Comparison of ENCODE assay signal across 8 cellular contexts in the genomic region with DNA sequence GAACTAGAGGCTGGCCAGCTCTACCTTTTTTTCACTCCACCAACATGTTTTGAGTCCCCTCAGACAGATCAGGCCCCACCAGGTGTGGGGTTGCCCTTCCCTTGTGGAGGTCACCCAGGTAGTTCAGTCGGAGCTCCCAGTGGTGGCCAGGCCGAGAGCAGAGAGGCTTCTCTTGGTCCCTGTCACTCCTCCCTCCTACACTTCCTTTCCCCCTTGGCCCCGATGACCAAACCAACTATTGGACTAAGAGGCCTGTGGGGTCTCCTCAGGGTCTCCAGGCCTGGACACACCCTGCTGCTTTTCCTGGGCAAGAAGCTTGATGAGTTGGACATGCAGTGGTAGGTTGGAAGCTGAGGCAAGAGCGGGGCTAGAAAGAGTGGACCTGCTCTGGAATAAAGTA.
"Had no signal": no experiment of that assay in that cellular context is flagged by ENCODE, and none has a peak within 500 bp of the region (broad histone marks: within the 10 kb centered on the region; RNA-seq: fewer than 3 reads in every experiment).

No MANE protein-coding gene starts in this region.

- H3K27me3 Mint-ChIP-seq: IgD-negative memory B cell had no signal

- DNase-seq: GM23248, GOT3, H9, HCEC 1CT, KBM-7 had no signal

- H3K36me3 Mint-ChIP-seq: IgD-negative memory B cell had no signal

- H3K27ac ChIP-seq: GM23248, HL-60 had no signal

- H3K27ac Mint-ChIP-seq: H9 had no signal

- ATAC-seq: HepG2 had no signal

- H3K4me3 Mint-ChIP-seq: H9 had no signal

- H3K4me3 ChIP-seq: GM23248 had no signal

- H3K4me1 Mint-ChIP-seq: H9 had no signal
